In genomic region chr18:28425886-28426285, GRCh38 we compare ENCODE assay signal across 8 cellular contexts.
"Had no signal": no experiment of that assay in that cellular context is flagged by ENCODE, and none has a peak within 500 bp of the region (broad histone marks: within the 10 kb centered on the region; RNA-seq: fewer than 3 reads in every experiment).

No MANE protein-coding gene starts in this region.

- H3K4me2 ChIP-seq: KMS-11 had no signal

- H3K4me3 Mint-ChIP-seq: IgD-negative memory B cell had no signal

- H3K27me3 Mint-ChIP-seq: IgD-negative memory B cell had no signal

- DNase-seq: IMR-90, KBM-7, KG1 had no signal

- H3K4me3 ChIP-seq: K562 had no signal

- H3K36me3 Mint-ChIP-seq: IgD-negative memory B cell had no signal

- H3K4me1 Mint-ChIP-seq: IgD-negative memory B cell had no signal

- H3K27ac Mint-ChIP-seq: IgD-negative memory B cell had no signal

- H3K9ac ChIP-seq: KMS-11 had no signal

- ATAC-seq: HepG2, K562 had no signal

- H3K27ac ChIP-seq: HL-60, KMS-11 had no signal
